Comparison of ENCODE assay signal across 14 cellular contexts in genomic region chr9:136719212-136719880, GRCh38. TPM values are rescaled to one million over a fixed set of nuclear protein-coding genes. Genes with fewer than 3 reads are reported as not detected.
DNase-seq lines count a peak whose midpoint lies in the region; ATAC-seq and TF ChIP-seq lines count a peak whose summit lies in the region.
"Had no signal": no experiment of that assay in that cellular context is flagged by ENCODE, and none has a peak within 500 bp of the region (broad histone marks: within the 10 kb centered on the region; RNA-seq: fewer than 3 reads in every experiment).

No MANE protein-coding gene starts in this region.

- H3K4me3 ChIP-seq in Panc1 (ENCODE audit: low read depth in 2 of 2, low read length in 2 of 2) (no peak overlapping the region), left ventricle myocardium inferior (peak overlapping the region; percentile 15), OCI-LY7 (ENCODE audit: low read depth, low read length, poor library complexity, severe bottlenecking) (no peak overlapping the region), endodermal cell (ENCODE audit: low read length) (no peak overlapping the region)

- no peaks in the 10 kb centered on the region for H3K9me3 Mint-ChIP-seq in stimulated activated effector memory CD8-positive, alpha-beta T cell treated with anti-CD3 and anti-CD28 coated beads, Interleukin-12 subunit alpha, Interleukin-12 subunit beta, amount 100 ng/mL, for 72 hours
- no peaks in the 10 kb centered on the region for H3K9me3 Mint-ChIP-seq in endodermal cell
- H3K9me3 Mint-ChIP-seq: T-helper 2 cell treated with Interferon-gamma antibody and Interleukin-4, amounts not matched to agents 5 μg/mL and 100 μg/mL, for 36 hours had no signal

- no peaks in the 10 kb centered on the region for H3K27me3 Mint-ChIP-seq in endodermal cell (ENCODE audit: insufficient read depth)

- no peak overlapping the region for H3K4me3 Mint-ChIP-seq in stimulated activated effector memory CD8-positive, alpha-beta T cell treated with anti-CD3 and anti-CD28 coated beads, Interleukin-12 subunit alpha, Interleukin-12 subunit beta, amount 100 ng/mL, for 72 hours
- no peak overlapping the region for H3K4me3 Mint-ChIP-seq in endodermal cell
- H3K4me3 Mint-ChIP-seq: T-helper 2 cell treated with Interferon-gamma antibody and Interleukin-4, amounts not matched to agents 5 μg/mL and 100 μg/mL, for 36 hours had no signal

- 92 to 94% methylated on average over 19 to 24 of the region's 24 CpGs for WGBS in endodermal cell (ENCODE audit: insufficient coverage in 1 of 2, insufficient read length in 1 of 2), 2 experiments

- peaks cover 4% of the 10 kb centered on the region; the same call in 1 of the 2 replicates for H4K20me1 ChIP-seq in OCI-LY7 (ENCODE audit: insufficient read depth, low read length)

- H3K9me3 ChIP-seq in Panc1 (ENCODE audit: control insufficient read depth, insufficient read depth, low read depth, low read length) (no peaks in the 10 kb centered on the region), left ventricle myocardium inferior (replicated peaks) (no peaks in the 10 kb centered on the region), OCI-LY7 (ENCODE audit: low read length) (no peaks in the 10 kb centered on the region), endodermal cell (ENCODE audit: control insufficient read depth, low read length) (no peaks in the 10 kb centered on the region)
- H3K9me3 ChIP-seq: neutrophil had no signal

- H3K4me2 ChIP-seq in OCI-LY7 (ENCODE audit: low read length) = no peak overlapping the region; the same call in 1 of the 2 replicates

- in situ Hi-C loops in Panc1 (cut with HindIII; ENCODE audit: low pct_unique_long_range_greater_than_20kb, low sequenced_read_pairs) = no loop called here

- intact Hi-C loops in Panc1 (cut with micrococcal nuclease; ENCODE audit: unreplicated experiment) = no loop called here
- intact Hi-C loops in left ventricle myocardium inferior (cut with micrococcal nuclease) = no loop called here
- intact Hi-C loops in OCI-LY7 (cut with micrococcal nuclease; ENCODE audit: unreplicated experiment) = no loop called here

- CTCF ChIA-PET in Panc1 (lab: Charles Lee) (no interaction called here), OCI-LY7 (lab: Charles Lee; ENCODE audit: unreplicated experiment) (no interaction called here)

- H3K27me3 ChIP-seq in Panc1 (ENCODE audit: control insufficient read depth, insufficient read depth, low read length) (no peaks in the 10 kb centered on the region), left ventricle myocardium inferior (ENCODE audit: low read depth) (no peaks in the 10 kb centered on the region), endodermal cell (ENCODE audit: control insufficient read depth, insufficient read depth, low read length, poor library complexity, severe bottlenecking) (no peaks in the 10 kb centered on the region)

- peaks cover 36% of the 10 kb centered on the region for H3K36me3 Mint-ChIP-seq in stimulated activated effector memory CD8-positive, alpha-beta T cell treated with anti-CD3 and anti-CD28 coated beads, Interleukin-12 subunit alpha, Interleukin-12 subunit beta, amount 100 ng/mL, for 72 hours
- peaks cover 18% of the 10 kb centered on the region for H3K36me3 Mint-ChIP-seq in endodermal cell (ENCODE audit: low read depth)

- no peak overlapping the region for H3K27ac ChIP-seq in Panc1 (ENCODE audit: low read length)
- peak overlapping the region; percentile 78 for H3K27ac ChIP-seq in left ventricle myocardium inferior (replicated peaks)
- H3K27ac ChIP-seq in OCI-LY7 (ENCODE audit: low read depth, low read length, poor library complexity, severe bottlenecking) = no peak overlapping the region
- H3K27ac ChIP-seq in endodermal cell (ENCODE audit: low read depth, low read length) = no peak overlapping the region
- H3K27ac ChIP-seq: neutrophil had no signal

- TF ChIP-seq CTCF in Panc1 (IDR thresholded peaks at IDR 0.05) = no peak
- no peak for TF ChIP-seq CTCF in left ventricle myocardium inferior (IDR thresholded peaks at IDR 0.05; ENCODE audit: borderline replicate concordance)
- no peak for TF ChIP-seq CTCF in OCI-LY7 (conservative IDR thresholded peaks at IDR 0.05; ENCODE audit: low read length)
- TF ChIP-seq CTCF in endodermal cell (conservative IDR thresholded peaks at IDR 0.05) = no peak

- H3K9me2 ChIP-seq in OCI-LY7 (ENCODE audit: insufficient read depth, low read length) = no peaks in the 10 kb centered on the region

- no TSS peak for BruUV-seq in Panc1 (replicated peaks; lab: Mats Ljungman, UMichigan)
- no TSS peak for BruUV-seq in OCI-LY7 (replicated peaks; lab: Mats Ljungman, UMichigan)

- H3K36me3 ChIP-seq in Panc1 (ENCODE audit: control insufficient read depth, insufficient read depth, low read length) = no peaks in the 10 kb centered on the region; the same call in 1 of the 2 replicates
- H3K36me3 ChIP-seq in left ventricle myocardium inferior = peaks cover 28% of the 10 kb centered on the region
- peaks cover 28% of the 10 kb centered on the region for H3K36me3 ChIP-seq in OCI-LY7 (ENCODE audit: insufficient read depth, low read length)
- H3K36me3 ChIP-seq in endodermal cell (ENCODE audit: control insufficient read depth, insufficient read depth, low read length) = peaks cover 12% of the 10 kb centered on the region

- no peak overlapping the region for H2AFZ ChIP-seq in OCI-LY7 (ENCODE audit: low read length)

- H3K27ac Mint-ChIP-seq in stimulated activated effector memory CD8-positive, alpha-beta T cell treated with anti-CD3 and anti-CD28 coated beads, Interleukin-12 subunit alpha, Interleukin-12 subunit beta, amount 100 ng/mL, for 72 hours = no peak overlapping the region
- H3K27ac Mint-ChIP-seq in endodermal cell = no peak overlapping the region
- H3K27ac Mint-ChIP-seq: T-helper 2 cell treated with Interferon-gamma antibody and Interleukin-4, amounts not matched to agents 5 μg/mL and 100 μg/mL, for 36 hours had no signal

- POLR2A ChIA-PET in Panc1 (lab: Charles Lee) = interaction anchor here (0.6 to 1.1 kb wide), 2 partner anchors 46 to 356 kb away, joined by 3 read pairs; no protein-coding TSS in a partner anchor
- POLR2A ChIA-PET in OCI-LY7 (lab: Charles Lee) = interaction anchor here (0.6 to 0.8 kb wide), 3 partner anchors 10 to 404 kb away, joined by 4 to 11 read pairs (median 5); no protein-coding TSS in a partner anchor

- no peaks in the 10 kb centered on the region for H3K79me2 ChIP-seq in OCI-LY7 (ENCODE audit: insufficient read depth, low read depth, low read length)

- DNase-seq in NCI-H82 (lab: John Stamatoyannopoulos, UW) (peak; percentile 32), NCI-H82 treated with DMSO at 0.1 percent for 48 hours (lab: John Stamatoyannopoulos, UW; ENCODE audit: unreplicated experiment) (no peak), Panc1 (ENCODE audit: low read depth, low spot score) (no peak), left ventricle myocardium inferior (no peak), EL (no peak), OCI-LY7 (ENCODE audit: low spot score) (no peak), endodermal cell (no peak)
- DNase-seq in stimulated activated effector memory CD8-positive, alpha-beta T cell treated with anti-CD3 and anti-CD28 coated beads, Interleukin-12 subunit alpha, Interleukin-12 subunit beta, amount 100 ng/mL, for 72 hours (ENCODE audit: low spot score in 2 of 2) = no peak
- DNase-seq: 8988T, DMS79 treated with DMSO at 0.1 percent for 48 hours, erythroblast, NCI-H2029 treated with DMSO at 0.1 percent for 48 hours had no signal

- H3K9ac ChIP-seq in endodermal cell (ENCODE audit: extremely low read depth, low read length, poor library complexity, severe bottlenecking) = no peak overlapping the region

- H3K4me1 Mint-ChIP-seq in stimulated activated effector memory CD8-positive, alpha-beta T cell treated with anti-CD3 and anti-CD28 coated beads, Interleukin-12 subunit alpha, Interleukin-12 subunit beta, amount 100 ng/mL, for 72 hours = peaks cover 15% of the 10 kb centered on the region
- H3K4me1 Mint-ChIP-seq in endodermal cell = peaks cover under 1% of the 10 kb centered on the region

- ATAC-seq in Panc1 = peak; percentile 22
- peak; percentile 4 for ATAC-seq in stimulated activated effector memory CD8-positive, alpha-beta T cell treated with anti-CD3 and anti-CD28 coated beads, Interleukin-12 subunit alpha, Interleukin-12 subunit beta, amount 100 ng/mL, for 72 hours

- H3K4me1 ChIP-seq in Panc1 (ENCODE audit: control insufficient read depth, insufficient read depth, low read length) (peaks cover 25% of the 10 kb centered on the region), left ventricle myocardium inferior (peaks cover 78% of the 10 kb centered on the region), OCI-LY7 (ENCODE audit: insufficient read depth, low read length, poor library complexity, severe bottlenecking) (peaks cover 7% of the 10 kb centered on the region), endodermal cell (ENCODE audit: control insufficient read depth, insufficient read depth, low read length) (no peaks in the 10 kb centered on the region)

RNA-seq across cellular contexts. Expression of gene DIPK1B, which starts 7.0 kb away (rescaled TPM):
- total RNA-seq in Panc1 (2021; ENCODE audit: unreplicated experiment) (10.6 TPM), left ventricle myocardium inferior (21.4 TPM), OCI-LY7 (2022) (0.30 and 0.74 TPM in 2 replicates), endodermal cell (10 to 100 TPM; 35.1 to 45.4 TPM)
- 26.9 TPM for polyA plus RNA-seq in Panc1 (2012; ENCODE audit: insufficient read length)
- total RNA-seq in OCI-LY7 (2014; rRNA removed; shearing (Covaris generic)) = 13.3 and 13.9 TPM in 2 replicates
- 56.2 TPM for polyA plus RNA-seq in endodermal cell (2013, experiment 1 of 2)
- polyA plus RNA-seq in endodermal cell (2013, experiment 2 of 2) = 53.5 TPM

RNA-seq across cellular contexts. Expression of gene LCN10, which starts 23.4 kb away (rescaled TPM):
- total RNA-seq in Panc1 (2021; ENCODE audit: unreplicated experiment) (not detected), left ventricle myocardium inferior (9.6 TPM), OCI-LY7 (2022) (not detected in 2 replicates), endodermal cell (1 to 10 TPM in 1 of 2 donors, under 1 TPM in 1; 0.91 to 1.1 TPM)
- polyA plus RNA-seq in Panc1 (2012; ENCODE audit: insufficient read length) = not detected
- total RNA-seq in OCI-LY7 (2014; rRNA removed; shearing (Covaris generic)) = not detected in 2 replicates
- 0.07 TPM for polyA plus RNA-seq in endodermal cell (2013, experiment 1 of 2)
- polyA plus RNA-seq in endodermal cell (2013, experiment 2 of 2) = 0.17 TPM

RNA-seq across cellular contexts. Expression of gene LCN6, which starts 29.0 kb away (rescaled TPM):
- not detected for total RNA-seq in Panc1 (2021; ENCODE audit: unreplicated experiment)
- polyA plus RNA-seq in Panc1 (2012; ENCODE audit: insufficient read length) = not detected
- 14.6 TPM for total RNA-seq in left ventricle myocardium inferior
- not detected in 2 replicates for total RNA-seq in OCI-LY7 (2014; rRNA removed; shearing (Covaris generic))
- total RNA-seq in OCI-LY7 (2022) = not detected in 2 replicates
- not detected for total RNA-seq in endodermal cell
- polyA plus RNA-seq in endodermal cell (2013, experiment 1 of 2) = not detected
- not detected for polyA plus RNA-seq in endodermal cell (2013, experiment 2 of 2)

RNA-seq across cellular contexts. Expression of gene AGPAT2, which starts 32.1 kb away (rescaled TPM):
- total RNA-seq in Panc1 (2021; ENCODE audit: unreplicated experiment) = 77.9 TPM
- polyA plus RNA-seq in Panc1 (2012; ENCODE audit: insufficient read length) = 118 TPM
- total RNA-seq in left ventricle myocardium inferior = 48.8 TPM
- total RNA-seq in OCI-LY7 (2014; rRNA removed; shearing (Covaris generic)) = 20.8 and 29.6 TPM in 2 replicates
- 15.2 and 18.3 TPM in 2 replicates for total RNA-seq in OCI-LY7 (2022)
- 10 to 100 TPM; 33.4 to 39.8 TPM for total RNA-seq in endodermal cell
- 16.9 TPM for polyA plus RNA-seq in endodermal cell (2013, experiment 1 of 2)
- 14.3 TPM for polyA plus RNA-seq in endodermal cell (2013, experiment 2 of 2)

RNA-seq across cellular contexts. Expression of gene LCN8, which starts 38.7 kb away (rescaled TPM):
- not detected for total RNA-seq in Panc1 (2021; ENCODE audit: unreplicated experiment)
- polyA plus RNA-seq in Panc1 (2012; ENCODE audit: insufficient read length) = not detected
- not detected for total RNA-seq in left ventricle myocardium inferior
- not detected in 2 replicates for total RNA-seq in OCI-LY7 (2014; rRNA removed; shearing (Covaris generic))
- total RNA-seq in OCI-LY7 (2022) = not detected in 2 replicates
- total RNA-seq in endodermal cell = not detected
- not detected for polyA plus RNA-seq in endodermal cell (2013, experiment 1 of 2)
- polyA plus RNA-seq in endodermal cell (2013, experiment 2 of 2) = not detected

Comparison
In these comparisons a context has a peak if more than half of its experiments do, and no peak if none do; other contexts are left out.
1. RNA of gene LCN6, which starts 29.0 kb away (total RNA-seq): 14.6 TPM in left ventricle myocardium inferior (single experiment); not detected in Panc1 (single experiment), not detected in OCI-LY7 and not detected in endodermal cell; every median in the first group is over 10 times any median in the second.